Comparison of ENCODE assay signal across 8 cellular contexts in genomic region chrX:49270249-49270921, GRCh38. TPM values are rescaled to one million over a fixed set of nuclear protein-coding genes. Genes with fewer than 3 reads are reported as not detected.
DNase-seq lines count a peak whose midpoint lies in the region; ATAC-seq and TF ChIP-seq lines count a peak whose summit lies in the region.

No MANE protein-coding gene starts in this region.

- H3K4me3 ChIP-seq in NT2/D1 (ENCODE audit: insufficient read length, low read depth) (peak overlapping the region; percentile 78), endodermal cell (ENCODE audit: low read length) (peak overlapping the region; percentile 71), osteoblast (ENCODE audit: insufficient read depth, low read length) (peak overlapping the region; percentile 73)

- peak overlapping the region; percentile 66 for H3K4me2 ChIP-seq in osteoblast (ENCODE audit: insufficient read depth, low read length)

- H3K9me3 ChIP-seq in NT2/D1 (ENCODE audit: insufficient read depth, low read length) (no peaks in the 10 kb centered on the region), endodermal cell (ENCODE audit: control insufficient read depth, low read length) (no peaks in the 10 kb centered on the region), osteoblast (ENCODE audit: low read depth, low read length) (no peaks in the 10 kb centered on the region)

- peaks cover 6% of the 10 kb centered on the region for H4K20me1 ChIP-seq in osteoblast (ENCODE audit: insufficient read depth, low read length)

- H3K36me3 Mint-ChIP-seq in CD14-positive monocyte (peaks cover 3 to 5% of the 10 kb centered on the region in 2 donors), endodermal cell (ENCODE audit: low read depth) (peaks cover 7% of the 10 kb centered on the region)

- no peak for TF ChIP-seq CTCF in CD14-positive monocyte (IDR thresholded peaks at IDR 0.05)
- no peak for TF ChIP-seq CTCF in endodermal cell (conservative IDR thresholded peaks at IDR 0.05)
- no peak for TF ChIP-seq CTCF in osteoblast (IDR thresholded peaks at IDR 0.05; ENCODE audit: extremely low read depth, low read depth, low read length)
- TF ChIP-seq CTCF in GM10266 (IDR thresholded peaks at IDR 0.05; ENCODE audit: control insufficient read depth, insufficient read depth, low read depth, missing control alignments): no peak

- peak overlapping the region in 5 of 7 donors; percentile 41 to 100 (median 67) for H3K27ac Mint-ChIP-seq in CD14-positive monocyte
- H3K27ac Mint-ChIP-seq in endodermal cell: no peak overlapping the region

- H3K27me3 Mint-ChIP-seq in CD14-positive monocyte (ENCODE audit: low read depth in 3 of 3) (peaks cover 0 to 13% (median 3%) of the 10 kb centered on the region in 3 donors), endodermal cell (ENCODE audit: insufficient read depth) (no peaks in the 10 kb centered on the region)

- H3K4me1 Mint-ChIP-seq in CD14-positive monocyte (peaks cover 39% of the 10 kb centered on the region), endodermal cell (peaks cover 3% of the 10 kb centered on the region)

- H3K4me3 Mint-ChIP-seq in CD14-positive monocyte: peak overlapping the region; percentile 11 to 49
- H3K4me3 Mint-ChIP-seq in endodermal cell: peak overlapping the region; percentile 77

- DNase-seq in CD14-positive monocyte (ENCODE audit: low spot score) (no peak), NT2/D1 (ENCODE audit: low read depth, low spot score) (no peak), endodermal cell (no peak), osteoblast (ENCODE audit: insufficient read length, low spot score, missing footprints) (peak; percentile 85), GM10266 (ENCODE audit: extremely low spot score) (no peak)
- no peak for DNase-seq in stimulated activated CD4-positive, alpha-beta T cell treated with anti-CD3 and anti-CD28 coated beads, Interleukin-4, amount 100 ng/mL, for 24 hours

- intact Hi-C loops in CD14-positive monocyte (cut with micrococcal nuclease): no loop called here

- H3K79me2 ChIP-seq in osteoblast (ENCODE audit: insufficient read depth, low read length): peaks cover 31% of the 10 kb centered on the region

- peak overlapping the region; percentile 95 for H3K27ac ChIP-seq in endodermal cell (ENCODE audit: low read depth, low read length)
- H3K27ac ChIP-seq in osteoblast (ENCODE audit: low read depth, low read length): peak overlapping the region; percentile 93

- peaks cover 48% of the 10 kb centered on the region for H3K36me3 ChIP-seq in NT2/D1 (ENCODE audit: insufficient read depth, insufficient read length, low read length)
- no peaks in the 10 kb centered on the region for H3K36me3 ChIP-seq in endodermal cell (ENCODE audit: control insufficient read depth, insufficient read depth, low read length)
- H3K36me3 ChIP-seq in osteoblast (ENCODE audit: insufficient read depth, low read length): no peaks in the 10 kb centered on the region

- ATAC-seq in GM18858 (IDR thresholded peaks at IDR 0.05; ENCODE audit: unreplicated experiment) (no peak), HG03571 (IDR thresholded peaks at IDR 0.05; ENCODE audit: unreplicated experiment) (no peak)

- 58 to 70% methylated on average over 6 to 64 of the region's 66 CpGs for WGBS in endodermal cell (ENCODE audit: insufficient coverage in 1 of 2, insufficient read length in 1 of 2), 2 experiments

- H3K9ac ChIP-seq in NT2/D1 (ENCODE audit: insufficient read length, low read depth) (peak overlapping the region; percentile 81), endodermal cell (ENCODE audit: extremely low read depth, low read length, poor library complexity, severe bottlenecking) (peak overlapping the region; percentile 55)

- no peaks in the 10 kb centered on the region for H3K27me3 ChIP-seq in NT2/D1 (ENCODE audit: insufficient read depth, insufficient read length)
- no peaks in the 10 kb centered on the region for H3K27me3 ChIP-seq in endodermal cell (ENCODE audit: control insufficient read depth, insufficient read depth, low read length, poor library complexity, severe bottlenecking)
- H3K27me3 ChIP-seq in osteoblast (ENCODE audit: insufficient read depth, low read length): no peaks in the 10 kb centered on the region

- H2AFZ ChIP-seq in osteoblast (ENCODE audit: low read length): no peak overlapping the region

- H3K9me3 Mint-ChIP-seq in CD14-positive monocyte (peaks cover 0 to 11% (median 2%) of the 10 kb centered on the region in 7 donors), endodermal cell (peaks cover 69% of the 10 kb centered on the region)

- H3K4me1 ChIP-seq in NT2/D1 (ENCODE audit: insufficient read depth, insufficient read length) (peaks cover 10% of the 10 kb centered on the region), endodermal cell (ENCODE audit: control insufficient read depth, insufficient read depth, low read length) (peaks cover 2% of the 10 kb centered on the region), osteoblast (ENCODE audit: insufficient read depth, low read length) (no peaks in the 10 kb centered on the region)

RNA-seq across cellular contexts. Expression of gene PPP1R3F, which starts 0.8 kb away (rescaled TPM):
- polyA plus RNA-seq in CD14-positive monocyte: 1 to 10 TPM in 1 of 2 donors, under 1 TPM in 1; 0.47 to 1.6 TPM
- total RNA-seq in endodermal cell: 10 to 100 TPM in 1 of 2 donors, 1 to 10 TPM in 1; 6.9 to 16.6 TPM
- polyA plus RNA-seq in endodermal cell (2013, experiment 1 of 2): 8.7 TPM
- 12.0 TPM for polyA plus RNA-seq in endodermal cell (2013, experiment 2 of 2)
- 3.2 and 4.0 TPM in 2 replicates for total RNA-seq in osteoblast

RNA-seq across cellular contexts. Expression of gene FOXP3, which starts 5.9 kb away (rescaled TPM):
- under 1 TPM in 1 of 2 donors, not detected in 1; 0.10 TPM for polyA plus RNA-seq in CD14-positive monocyte
- total RNA-seq in endodermal cell (under 1 TPM; 0.53 to 0.77 TPM), osteoblast (not detected in 2 replicates)
- polyA plus RNA-seq in endodermal cell (2013, experiment 1 of 2): 0.25 TPM
- polyA plus RNA-seq in endodermal cell (2013, experiment 2 of 2): 0.21 TPM

RNA-seq across cellular contexts. Expression of gene GAGE10, which starts 33.1 kb away (rescaled TPM):
- polyA plus RNA-seq in CD14-positive monocyte: not detected
- not detected for total RNA-seq in endodermal cell
- polyA plus RNA-seq in endodermal cell (2013, experiment 1 of 2): not detected
- polyA plus RNA-seq in endodermal cell (2013, experiment 2 of 2): not detected
- not detected in 2 replicates for total RNA-seq in osteoblast

RNA-seq across cellular contexts. Expression of gene CCDC22, which starts 35.1 kb away (rescaled TPM):
- 10 to 100 TPM; 36.2 to 36.3 TPM for polyA plus RNA-seq in CD14-positive monocyte
- total RNA-seq in endodermal cell: 10 to 100 TPM; 14.0 to 15.5 TPM
- 16.2 TPM for polyA plus RNA-seq in endodermal cell (2013, experiment 1 of 2)
- polyA plus RNA-seq in endodermal cell (2013, experiment 2 of 2): 15.3 TPM
- 13.3 and 15.6 TPM in 2 replicates for total RNA-seq in osteoblast

RNA-seq across cellular contexts. Expression of gene CACNA1F, which starts 37.2 kb away (rescaled TPM):
- not detected for polyA plus RNA-seq in CD14-positive monocyte
- total RNA-seq in endodermal cell: under 1 TPM; 0.42 to 0.70 TPM
- polyA plus RNA-seq in endodermal cell (2013, experiment 1 of 2): 0.43 TPM
- polyA plus RNA-seq in endodermal cell (2013, experiment 2 of 2): 0.46 TPM
- total RNA-seq in osteoblast: not detected in 2 replicates
